ENCODE assay signal across 1 cellular context in genomic region chr3:178684881-178685590, GRCh38.
TF ChIP-seq lines count a peak whose summit lies in the region.

No MANE protein-coding gene starts in this region.

TF ChIP-seq in HepG2, 621 proteins besides CTCF, POLR2A, EP300 and RAD21 (continued from another document):
- TF ChIP-seq, protein P1, sequence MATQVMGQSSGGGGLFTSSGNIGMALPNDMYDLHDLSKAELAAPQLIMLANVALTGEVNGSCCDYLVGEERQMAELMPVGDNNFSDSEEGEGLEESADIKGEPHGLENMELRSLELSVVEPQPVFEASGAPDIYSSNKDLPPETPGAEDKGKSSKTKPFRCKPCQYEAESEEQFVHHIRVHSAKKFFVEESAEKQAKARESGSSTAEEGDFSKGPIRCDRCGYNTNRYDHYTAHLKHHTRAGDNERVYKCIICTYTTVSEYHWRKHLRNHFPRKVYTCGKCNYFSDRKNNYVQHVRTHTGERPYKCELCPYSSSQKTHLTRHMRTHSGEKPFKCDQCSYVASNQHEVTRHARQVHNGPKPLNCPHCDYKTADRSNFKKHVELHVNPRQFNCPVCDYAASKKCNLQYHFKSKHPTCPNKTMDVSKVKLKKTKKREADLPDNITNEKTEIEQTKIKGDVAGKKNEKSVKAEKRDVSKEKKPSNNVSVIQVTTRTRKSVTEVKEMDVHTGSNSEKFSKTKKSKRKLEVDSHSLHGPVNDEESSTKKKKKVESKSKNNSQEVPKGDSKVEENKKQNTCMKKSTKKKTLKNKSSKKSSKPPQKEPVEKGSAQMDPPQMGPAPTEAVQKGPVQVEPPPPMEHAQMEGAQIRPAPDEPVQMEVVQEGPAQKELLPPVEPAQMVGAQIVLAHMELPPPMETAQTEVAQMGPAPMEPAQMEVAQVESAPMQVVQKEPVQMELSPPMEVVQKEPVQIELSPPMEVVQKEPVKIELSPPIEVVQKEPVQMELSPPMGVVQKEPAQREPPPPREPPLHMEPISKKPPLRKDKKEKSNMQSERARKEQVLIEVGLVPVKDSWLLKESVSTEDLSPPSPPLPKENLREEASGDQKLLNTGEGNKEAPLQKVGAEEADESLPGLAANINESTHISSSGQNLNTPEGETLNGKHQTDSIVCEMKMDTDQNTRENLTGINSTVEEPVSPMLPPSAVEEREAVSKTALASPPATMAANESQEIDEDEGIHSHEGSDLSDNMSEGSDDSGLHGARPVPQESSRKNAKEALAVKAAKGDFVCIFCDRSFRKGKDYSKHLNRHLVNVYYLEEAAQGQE (IDR thresholded peaks at IDR 0.05; ENCODE audit: borderline replicate concordance in 1 of 2, low read depth in 1 of 2, low read length in 2 of 2): peak; percentile 50 to 95
- TF ChIP-seq ZNF644 (CRISPR knock-in tag; IDR thresholded peaks at IDR 0.05; ENCODE audit: low read depth) (0 out of 2 replicates have a peak, but pooled peaks have one; percentile 50), ZNF703 (CRISPR knock-in tag; IDR thresholded peaks at IDR 0.05; ENCODE audit: borderline replicate concordance) (no peak)
